ENCODE assay signal across 11 cellular contexts in genomic region chr14:93036652-93037341, GRCh38.
DNase-seq lines count a peak whose midpoint lies in the region; ATAC-seq and TF ChIP-seq lines count a peak whose summit lies in the region.
"Had no signal": no experiment of that assay in that cellular context is flagged by ENCODE, and none has a peak within 500 bp of the region (broad histone marks: within the 10 kb centered on the region; RNA-seq: fewer than 3 reads in every experiment).

No MANE protein-coding gene starts in this region.

- H3K9ac ChIP-seq in HUES64 (ENCODE audit: low read depth, low read length) (no peak overlapping the region), mammary epithelial cell (ENCODE audit: insufficient read depth, low read length) (peak overlapping the region; percentile 33)

- dilution Hi-C loops in mammary epithelial cell (cut with HindIII; ENCODE audit: low sequenced_read_pairs) = loop anchor here (5.0 kb wide), 1 partner anchor 69 kb away; no protein-coding TSS in a partner anchor

- H3K9me3 Mint-ChIP-seq in immature natural killer cell = no peaks in the 10 kb centered on the region
- no peaks in the 10 kb centered on the region for H3K9me3 Mint-ChIP-seq in stimulated activated naive B cell treated with anti-CD40 and anti-IgM and Interleukin-4, amounts not matched to agents 10 μg/mL and 1 μg/mL and 100 μg/mL, for 72 hours
- H3K9me3 Mint-ChIP-seq: activated naive CD4-positive, alpha-beta T cell treated with anti-CD3 and anti-CD28 coated beads for 36 hours had no signal

- intact Hi-C loops in mammary epithelial cell (cut with micrococcal nuclease) = loop anchor here (5.0 kb wide), 1 partner anchor 154 kb away; no protein-coding TSS in a partner anchor

- BruUV-seq in mammary epithelial cell (replicated peaks; lab: Mats Ljungman, UMichigan) = no TSS peak

- no peak for TF ChIP-seq CTCF in mammary epithelial cell (conservative IDR thresholded peaks at IDR 0.05 in 1 of 2, IDR thresholded peaks at IDR 0.05 in 1 of 2; ENCODE audit: extremely low read depth in 1 of 2, insufficient read depth in 1 of 2, low read depth in 1 of 2, low read length in 2 of 2)

- no peak for ATAC-seq in stimulated activated naive B cell treated with anti-CD40 and anti-IgM and Interleukin-4, amounts not matched to agents 10 μg/mL and 1 μg/mL and 100 μg/mL, for 72 hours (replicated peaks)
- no peak for ATAC-seq in GM21737 (IDR thresholded peaks at IDR 0.05; ENCODE audit: unreplicated experiment)

- H4K20me1 ChIP-seq in mammary epithelial cell (ENCODE audit: insufficient read depth, low read length) = no peaks in the 10 kb centered on the region

- no peaks in the 10 kb centered on the region for H3K36me3 ChIP-seq in HUES64 (ENCODE audit: insufficient read depth, low read length)
- H3K36me3 ChIP-seq in mammary epithelial cell (ENCODE audit: insufficient read depth, low read length) = peaks cover 2% of the 10 kb centered on the region

- H3K27ac Mint-ChIP-seq in immature natural killer cell = peak overlapping the region; percentile 84 to 93 (median 90)
- H3K27ac Mint-ChIP-seq in stimulated activated naive B cell treated with anti-CD40 and anti-IgM and Interleukin-4, amounts not matched to agents 10 μg/mL and 1 μg/mL and 100 μg/mL, for 72 hours = peak overlapping the region; percentile 77
- H3K27ac Mint-ChIP-seq: activated naive CD4-positive, alpha-beta T cell treated with anti-CD3 and anti-CD28 coated beads for 36 hours had no signal

- no peaks in the 10 kb centered on the region for H3K36me3 Mint-ChIP-seq in immature natural killer cell
- peaks cover 0 to 11% of the 10 kb centered on the region in 2 donors for H3K36me3 Mint-ChIP-seq in stimulated activated naive B cell treated with anti-CD40 and anti-IgM and Interleukin-4, amounts not matched to agents 10 μg/mL and 1 μg/mL and 100 μg/mL, for 72 hours

- peaks cover 81% of the 10 kb centered on the region for H3K79me2 ChIP-seq in mammary epithelial cell (ENCODE audit: insufficient read depth, low read length)

- DNase-seq in mammary epithelial cell = no peak
- no peak for DNase-seq in immature natural killer cell
- DNase-seq in stimulated activated naive B cell treated with anti-CD40 and anti-IgM and Interleukin-4, amounts not matched to agents 10 μg/mL and 1 μg/mL and 100 μg/mL, for 72 hours = no peak
- no peak for DNase-seq in NCI-H1436 (lab: John Stamatoyannopoulos, UW)
- no peak for DNase-seq in activated effector memory CD4-positive, alpha-beta T cell treated with anti-CD3 and anti-CD28 coated beads, Interleukin-2, amount 50 U/mL, for 16 hours
- DNase-seq in activated CD4-positive, CD25-positive, alpha-beta regulatory T cell (lab: John Stamatoyannopoulos, UW) = no peak
- DNase-seq: activated naive CD4-positive, alpha-beta T cell treated with anti-CD3 and anti-CD28 coated beads for 36 hours; NCI-H2081; stimulated activated CD4-positive, alpha-beta T cell treated with anti-CD3 and anti-CD28 coated beads, Interleukin-12 subunit alpha, Interleukin-12 subunit beta, amount 100 ng/mL, for 4 hours had no signal

- H3K4me1 Mint-ChIP-seq in immature natural killer cell = peaks cover 72 to 86% of the 10 kb centered on the region in 2 donors
- peaks cover 56 to 82% of the 10 kb centered on the region in 2 donors for H3K4me1 Mint-ChIP-seq in stimulated activated naive B cell treated with anti-CD40 and anti-IgM and Interleukin-4, amounts not matched to agents 10 μg/mL and 1 μg/mL and 100 μg/mL, for 72 hours

- H3K27me3 ChIP-seq in HUES64 (ENCODE audit: insufficient read depth, low read length) (no peaks in the 10 kb centered on the region), mammary epithelial cell (ENCODE audit: insufficient read depth, low read length) (no peaks in the 10 kb centered on the region)

- CTCF ChIA-PET in mammary epithelial cell (lab: Charles Lee; ENCODE audit: low non-redundant PET) = no interaction called here

- H3K9me3 ChIP-seq in HUES64 (ENCODE audit: insufficient read depth, low read depth, low read length) = no peaks in the 10 kb centered on the region
- no peaks in the 10 kb centered on the region for H3K9me3 ChIP-seq in mammary epithelial cell (replicated peaks; ENCODE audit: insufficient read depth, low read length)

- peaks cover 0 to 9% (median 2%) of the 10 kb centered on the region in 3 donors for H3K27me3 Mint-ChIP-seq in immature natural killer cell (ENCODE audit: low read depth in 3 of 3)
- no peaks in the 10 kb centered on the region for H3K27me3 Mint-ChIP-seq in stimulated activated naive B cell treated with anti-CD40 and anti-IgM and Interleukin-4, amounts not matched to agents 10 μg/mL and 1 μg/mL and 100 μg/mL, for 72 hours

- peak overlapping the region; percentile 28 for H2AFZ ChIP-seq in mammary epithelial cell (ENCODE audit: low read depth, low read length)

- peak overlapping the region; percentile 18 for H3K4me2 ChIP-seq in mammary epithelial cell (ENCODE audit: insufficient read depth, low read depth, low read length)

- H3K4me3 ChIP-seq in HUES64 (ENCODE audit: low read length) (no peak overlapping the region), mammary epithelial cell (replicated peaks in 1 of 3; ENCODE audit: insufficient read depth in 1 of 3, low read depth in 2 of 3, low read length in 3 of 3) (no peak overlapping the region)

- H3K27ac ChIP-seq in HUES64 (ENCODE audit: low read depth, low read length) (peak overlapping the region; percentile 35; the same call in 1 of the 2 replicates), mammary epithelial cell (ENCODE audit: insufficient read depth, low read depth, low read length) (peak overlapping the region; percentile 59)

- H3K4me3 Mint-ChIP-seq in immature natural killer cell = peak overlapping the region in 4 of 5 donors; percentile 2 to 46 (median 8)
- H3K4me3 Mint-ChIP-seq in stimulated activated naive B cell treated with anti-CD40 and anti-IgM and Interleukin-4, amounts not matched to agents 10 μg/mL and 1 μg/mL and 100 μg/mL, for 72 hours = no peak overlapping the region
- H3K4me3 Mint-ChIP-seq: activated naive CD4-positive, alpha-beta T cell treated with anti-CD3 and anti-CD28 coated beads for 36 hours had no signal

- 81% methylated on average over 12 of the region's 12 CpGs for WGBS in HUES64
- 0% methylated on average over 7 of the region's 12 CpGs for WGBS in mammary epithelial cell (ENCODE audit: low coverage, missing lambda C conversion rate)

- H3K4me1 ChIP-seq in HUES64 (ENCODE audit: insufficient read depth, low read length) (peaks cover 53% of the 10 kb centered on the region), mammary epithelial cell (ENCODE audit: insufficient read depth, low read length) (peaks cover 80% of the 10 kb centered on the region)

- in situ Hi-C loops in mammary epithelial cell (cut with MboI; ENCODE audit: low sequenced_read_pairs in 2 of 2) = no loop called here

Comparison
In these comparisons a context has a peak if more than half of its experiments do, and no peak if none do; other contexts are left out.
1. H3K4me3 Mint-ChIP-seq: peak in immature natural killer cell (4 of 5); none in stimulated activated naive B cell treated with anti-CD40 and anti-IgM and Interleukin-4, amounts not matched to agents 10 μg/mL and 1 μg/mL and 100 μg/mL, for 72 hours (0 of 2).